Comparison of ENCODE assay signal across 8 cellular contexts in genomic region chr9:113219972-113220371, GRCh38. TPM values are rescaled to one million over a fixed set of nuclear protein-coding genes. Genes with fewer than 3 reads are reported as not detected.
DNase-seq lines count a peak whose midpoint lies in the region; ATAC-seq and TF ChIP-seq lines count a peak whose summit lies in the region.

No MANE protein-coding gene starts in this region.

- no peak overlapping the region for H2AFZ ChIP-seq in HCT116 (ENCODE audit: low read depth, low read length, poor library complexity, severe bottlenecking)
- no peak overlapping the region for H2AFZ ChIP-seq in neural cell (ENCODE audit: low read depth, low read length)

- ATAC-seq in HCT116: no peak

- no peaks in the 10 kb centered on the region for H3K36me3 ChIP-seq in HCT116 (ENCODE audit: control insufficient read depth in 1 of 2, insufficient read depth in 2 of 2, low read length in 2 of 2)
- peaks cover 7% of the 10 kb centered on the region for H3K36me3 ChIP-seq in neural cell (ENCODE audit: insufficient read depth, low read length)

- no peaks in the 10 kb centered on the region for H3K27me3 Mint-ChIP-seq in activated CD4-positive, alpha-beta T cell treated with anti-CD3 and anti-CD28 coated beads, Interleukin-2, amount 10 ng/mL, durations not matched to agents 7 days and 5 days

- TF ChIP-seq CTCF in HCT116 (IDR thresholded peaks at IDR 0.05 in 2 of 3, conservative IDR thresholded peaks at IDR 0.05 in 1 of 3; ENCODE audit: borderline replicate concordance in 1 of 3, insufficient read depth in 1 of 3, low read depth in 2 of 3, low read length in 2 of 3) (no peak), coronary artery (IDR thresholded peaks at IDR 0.05) (no peak), neural cell (IDR thresholded peaks at IDR 0.05; ENCODE audit: poor library complexity, severe bottlenecking) (no peak)

- RAD21 ChIA-PET in HCT116 (lab: Charles Lee; ENCODE audit: low non-redundant PET in 1 of 2, low total read pairs in 2 of 2, uncharacterized antibody in 2 of 2, unreplicated experiment in 2 of 2): no interaction called here

- H3K9me3 ChIP-seq in HCT116 (ENCODE audit: control insufficient read depth in 1 of 2, insufficient read depth in 1 of 2, low read depth in 1 of 2, low read length in 2 of 2) (no peaks in the 10 kb centered on the region), neural cell (ENCODE audit: low read length) (no peaks in the 10 kb centered on the region)

- H3K27me3 ChIP-seq in HCT116 (ENCODE audit: insufficient read depth, low read length) (no peaks in the 10 kb centered on the region), neural cell (ENCODE audit: insufficient read depth, low read depth, low read length) (no peaks in the 10 kb centered on the region)

- H3K27ac Mint-ChIP-seq in activated CD4-positive, alpha-beta T cell treated with anti-CD3 and anti-CD28 coated beads, Interleukin-2, amount 10 ng/mL, durations not matched to agents 7 days and 5 days: peak overlapping the region; percentile 93

- H3K9me2 ChIP-seq in HCT116 (ENCODE audit: insufficient read depth) (no peaks in the 10 kb centered on the region), neural cell (ENCODE audit: insufficient read depth, low read length) (no peaks in the 10 kb centered on the region)

- peaks cover 2 to 25% of the 10 kb centered on the region in 2 experiments; a peak in 3 of 4 replicates for H3K4me1 ChIP-seq in HCT116 (ENCODE audit: control insufficient read depth in 1 of 2, insufficient read depth in 2 of 2, low read length in 2 of 2)

- H3K36me3 Mint-ChIP-seq in activated CD4-positive, alpha-beta T cell treated with anti-CD3 and anti-CD28 coated beads, Interleukin-2, amount 10 ng/mL, durations not matched to agents 7 days and 5 days (ENCODE audit: low read depth): peaks cover 7% of the 10 kb centered on the region

- H3F3A ChIP-seq in neural cell (ENCODE audit: insufficient read depth, low read length, poor library complexity, severe bottlenecking): no peaks in the 10 kb centered on the region

- no peak for TF ChIP-seq EP300 in neural cell (conservative IDR thresholded peaks at IDR 0.05; ENCODE audit: poor library complexity, severe bottlenecking)

- no peak for TF ChIP-seq POLR2A in HCT116 (IDR thresholded peaks at IDR 0.05; ENCODE audit: borderline replicate concordance, extremely low read depth, insufficient read depth, insufficient read length)

- H3K4me3 Mint-ChIP-seq in activated CD4-positive, alpha-beta T cell treated with anti-CD3 and anti-CD28 coated beads, Interleukin-2, amount 10 ng/mL, durations not matched to agents 7 days and 5 days: peak overlapping the region; percentile 94

- H3K4me2 ChIP-seq in HCT116 (ENCODE audit: low read length) (peak overlapping the region; percentile 92), neural cell (ENCODE audit: low read length) (peak overlapping the region; percentile 84)

- BruUV-seq in HCT116 (replicated peaks; lab: Mats Ljungman, UMichigan): no TSS peak

- DNase-seq in activated CD4-positive, alpha-beta T cell treated with anti-CD3 and anti-CD28 coated beads, Interleukin-2, amount 10 ng/mL, durations not matched to agents 7 days and 5 days: peak; percentile 28
- no peak for DNase-seq in activated CD4-positive, alpha-beta T cell treated with anti-CD3 and anti-CD28 coated beads, Interleukin-2, amount 50 U/mL, for 1 hour
- DNase-seq in HCT116 (ENCODE audit: low read depth, low spot score) (no peak), NAMALWA (ENCODE audit: low spot score) (peak; percentile 73), coronary artery (ENCODE audit: low spot score) (no peak), UCSD-AML1 (lab: John Stamatoyannopoulos, UW; ENCODE audit: unreplicated experiment) (no peak), COLO829 (ENCODE audit: low spot score) (no peak)

- TF ChIP-seq RAD21 in HCT116 (IDR thresholded peaks at IDR 0.05; ENCODE audit: low read depth): no peak
- no peak for TF ChIP-seq RAD21 in neural cell (conservative IDR thresholded peaks at IDR 0.05)

- no peaks in the 10 kb centered on the region for H3K9me3 Mint-ChIP-seq in activated CD4-positive, alpha-beta T cell treated with anti-CD3 and anti-CD28 coated beads, Interleukin-2, amount 10 ng/mL, durations not matched to agents 7 days and 5 days

- CTCF ChIA-PET in activated CD4-positive, alpha-beta T cell treated with anti-CD3 and anti-CD28 coated beads, Interleukin-2, amount 10 ng/mL, durations not matched to agents 7 days and 5 days (lab: Charles Lee): interaction anchor here (0.6 to 1.7 kb wide), 7 partner anchors 13 to 362 kb away, joined by 3 to 5 read pairs (median 4); no protein-coding TSS in a partner anchor
- CTCF ChIA-PET in HCT116 (lab: Charles Lee): no interaction called here

- POLR2A ChIA-PET in activated CD4-positive, alpha-beta T cell treated with anti-CD3 and anti-CD28 coated beads, Interleukin-2, amount 10 ng/mL, durations not matched to agents 7 days and 5 days (lab: Charles Lee): interaction anchor here (1.3 to 1.7 kb wide), 2 partner anchors 8 to 10 kb away, joined by 3 read pairs; no protein-coding TSS in a partner anchor
- POLR2A ChIA-PET in HCT116 (lab: Charles Lee): interaction anchor here (2.5 kb wide), 1 partner anchor 55 kb away, joined by 11 read pairs; the partner anchor contains the start of genes CDC26 and PRPF4

- H4K20me1 ChIP-seq in HCT116 (ENCODE audit: insufficient read depth) (no peaks in the 10 kb centered on the region), neural cell (ENCODE audit: insufficient read depth) (no peaks in the 10 kb centered on the region)

- H3K27ac ChIP-seq in HCT116 (ENCODE audit: low read depth, low read length) (no peak overlapping the region), coronary artery (peak overlapping the region in 1 of 2 donors; percentile 59), neural cell (ENCODE audit: low read length) (peak overlapping the region; percentile 84)

- H3K79me2 ChIP-seq in HCT116 (ENCODE audit: insufficient read depth, low read length) (peaks cover 73% of the 10 kb centered on the region), neural cell (replicated peaks; ENCODE audit: insufficient read depth, low read length) (peaks cover 36% of the 10 kb centered on the region)

- H3K9ac ChIP-seq in HCT116 (ENCODE audit: low read length) (peak overlapping the region; percentile 91), neural cell (ENCODE audit: low read length) (peak overlapping the region; percentile 75)

- H3K4me3 ChIP-seq in HCT116 (replicated peaks in 1 of 2; ENCODE audit: low read depth in 1 of 2, low read length in 2 of 2) (peak overlapping the region; percentile 81 to 84), coronary artery (peak overlapping the region; percentile 86), neural cell (ENCODE audit: low read length) (peak overlapping the region; percentile 83)

- H3K4me1 Mint-ChIP-seq in activated CD4-positive, alpha-beta T cell treated with anti-CD3 and anti-CD28 coated beads, Interleukin-2, amount 10 ng/mL, durations not matched to agents 7 days and 5 days: peaks cover 54% of the 10 kb centered on the region

- intact Hi-C loops in HCT116 (cut with micrococcal nuclease): loop anchor here (5.0 kb wide), 1 partner anchor 68 kb away; the partner anchor contains the start of gene SLC31A2

TF ChIP-seq in HCT116, 20 proteins besides CTCF, POLR2A, EP300 and RAD21 (continues in another document):
- TF ChIP-seq JUND (IDR thresholded peaks at IDR 0.05) (no peak), EZH2 (IDR thresholded peaks at IDR 0.05) (no peak), CEBPB (IDR thresholded peaks at IDR 0.05; ENCODE audit: low read depth) (no peak), ELF1 (IDR thresholded peaks at IDR 0.05; ENCODE audit: borderline replicate concordance, low read depth) (no peak), ATF3 (IDR thresholded peaks at IDR 0.05) (no peak), ZNF274 (IDR thresholded peaks at IDR 0.05; ENCODE audit: low read depth, low read length) (no peak), SP1 (IDR thresholded peaks at IDR 0.05; ENCODE audit: low read depth) (no peak)

TF ChIP-seq in neural cell, 6 proteins besides CTCF, POLR2A, EP300 and RAD21 (continues in another document):
- TF ChIP-seq TAF1 (IDR thresholded peaks at IDR 0.05; ENCODE audit: low read depth) (no peak), POLR2AphosphoS5 (IDR thresholded peaks at IDR 0.05) (no peak), SMC3 (conservative IDR thresholded peaks at IDR 0.05; ENCODE audit: poor library complexity) (no peak), EZH2 (IDR thresholded peaks at IDR 0.05; ENCODE audit: borderline replicate concordance, insufficient read depth, low read length, poor library complexity, severe bottlenecking) (no peak), MXI1 (conservative IDR thresholded peaks at IDR 0.05; ENCODE audit: poor library complexity, severe bottlenecking) (no peak)

RNA-seq across cellular contexts. Expression of gene FKBP15, which starts 1.1 kb away (rescaled TPM):
- 10 to 100 TPM; 33.6 to 39.3 TPM for total RNA-seq in activated CD4-positive, alpha-beta T cell treated with anti-CD3 and anti-CD28 coated beads, Interleukin-2, amount 10 ng/mL, durations not matched to agents 7 days and 5 days
- total RNA-seq in HCT116 (2021; ENCODE audit: unreplicated experiment): 13.8 TPM
- 14.1 and 14.4 TPM in 2 replicates for polyA plus RNA-seq in HCT116 (2012)
- polyA plus RNA-seq in neural cell: 11.2 and 12.1 TPM in 2 replicates
- polyA minus RNA-seq in neural cell: 24.1 and 25.4 TPM in 2 replicates

RNA-seq across cellular contexts. Expression of gene SLC31A1, which starts 1.4 kb away (rescaled TPM):
- total RNA-seq in activated CD4-positive, alpha-beta T cell treated with anti-CD3 and anti-CD28 coated beads, Interleukin-2, amount 10 ng/mL, durations not matched to agents 7 days and 5 days: 10 to 100 TPM in 1 of 2 experiments, 1 to 10 TPM in 1; 9.2 to 10.4 TPM
- 24.4 TPM for total RNA-seq in HCT116 (2021; ENCODE audit: unreplicated experiment)
- polyA plus RNA-seq in HCT116 (2012): 17.2 and 18.6 TPM in 2 replicates
- 7.0 and 7.4 TPM in 2 replicates for polyA plus RNA-seq in neural cell
- polyA minus RNA-seq in neural cell: 8.0 and 10.1 TPM in 2 replicates

RNA-seq across cellular contexts. Expression of gene CDC26, which starts 55.4 kb away (rescaled TPM):
- 10 to 100 TPM; 28.8 to 31.0 TPM for total RNA-seq in activated CD4-positive, alpha-beta T cell treated with anti-CD3 and anti-CD28 coated beads, Interleukin-2, amount 10 ng/mL, durations not matched to agents 7 days and 5 days
- 22.0 TPM for total RNA-seq in HCT116 (2021; ENCODE audit: unreplicated experiment)
- polyA plus RNA-seq in HCT116 (2012): 22.3 and 29.7 TPM in 2 replicates
- polyA plus RNA-seq in neural cell: 64.8 and 88.0 TPM in 2 replicates
- polyA minus RNA-seq in neural cell: 27.1 and 28.5 TPM in 2 replicates

RNA-seq across cellular contexts. Expression of gene PRPF4, which starts 55.5 kb away (rescaled TPM):
- total RNA-seq in activated CD4-positive, alpha-beta T cell treated with anti-CD3 and anti-CD28 coated beads, Interleukin-2, amount 10 ng/mL, durations not matched to agents 7 days and 5 days: 10 to 100 TPM; 30.6 to 32.4 TPM
- total RNA-seq in HCT116 (2021; ENCODE audit: unreplicated experiment): 53.9 TPM
- 26.6 and 30.9 TPM in 2 replicates for polyA plus RNA-seq in HCT116 (2012)
- polyA plus RNA-seq in neural cell: 24.3 and 27.4 TPM in 2 replicates
- polyA minus RNA-seq in neural cell: 22.9 and 28.9 TPM in 2 replicates

Comparison
In these comparisons a context has a peak if more than half of its experiments do, and no peak if none do; other contexts are left out.
1. DNase-seq: peak in activated CD4-positive, alpha-beta T cell treated with anti-CD3 and anti-CD28 coated beads, Interleukin-2, amount 10 ng/mL, durations not matched to agents 7 days and 5 days (single experiment) and NAMALWA (single experiment); none in activated CD4-positive, alpha-beta T cell treated with anti-CD3 and anti-CD28 coated beads, Interleukin-2, amount 50 U/mL, for 1 hour (single experiment), HCT116 (single experiment), coronary artery (single experiment), UCSD-AML1 (single experiment) and COLO829 (single experiment).
2. Peak in every context shown above with its lines, with median percentiles within 50 percentile points of each other: H3K4me3 ChIP-seq.